In the genomic region with DNA sequence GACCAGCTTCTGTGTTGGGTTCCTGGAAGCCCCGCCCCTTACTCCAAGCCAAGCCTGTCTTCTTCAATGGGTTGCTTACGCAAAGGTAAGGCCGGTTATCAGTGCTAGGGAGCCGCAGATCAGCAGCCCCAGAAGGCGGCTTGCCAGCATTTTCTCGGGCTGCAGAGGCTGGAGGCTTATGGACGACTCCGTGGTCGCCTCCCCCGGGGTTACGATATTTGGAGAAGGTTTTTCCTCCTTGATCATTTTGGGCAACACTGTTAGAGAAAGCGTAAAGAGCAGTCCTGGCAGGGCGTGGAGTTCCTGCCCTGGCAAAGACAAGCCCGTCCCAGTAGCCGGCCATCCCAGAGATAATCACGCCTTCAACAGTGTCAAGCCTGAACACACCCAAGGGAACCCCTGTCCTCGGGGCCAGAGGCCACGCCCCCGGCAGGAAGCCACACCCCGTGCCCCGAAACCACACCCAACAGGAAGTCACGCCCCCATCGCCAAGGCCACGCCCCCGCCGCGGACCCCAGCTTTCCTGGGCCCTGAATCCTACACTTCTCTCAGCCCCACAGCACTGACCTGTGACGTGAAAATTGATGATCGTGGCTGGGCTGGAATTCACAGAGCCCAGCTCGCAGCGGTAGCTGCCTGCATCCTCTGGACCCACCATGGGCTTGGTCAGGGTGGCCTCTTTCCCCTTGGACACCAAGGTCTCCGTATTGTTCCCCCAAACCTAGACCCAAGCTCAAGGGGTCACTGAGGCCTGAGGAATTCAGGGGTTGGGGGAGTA, we compare ENCODE assay signal across 9 cellular contexts. TPM values are rescaled to one million over a fixed set of nuclear protein-coding genes. Genes with fewer than 3 reads are reported as not detected.
DNase-seq lines count a peak whose midpoint lies in the region; ATAC-seq and TF ChIP-seq lines count a peak whose summit lies in the region.
"Had no signal": no experiment of that assay in that cellular context is flagged by ENCODE, and none has a peak within 500 bp of the region (broad histone marks: within the 10 kb centered on the region; RNA-seq: fewer than 3 reads in every experiment).

No MANE protein-coding gene starts in this region.

- no peaks in the 10 kb centered on the region for H3K79me2 ChIP-seq in GM23248 (ENCODE audit: insufficient read depth)

- H3K9me3 ChIP-seq in GM23248 (ENCODE audit: low read depth) (no peaks in the 10 kb centered on the region), left lung (no peaks in the 10 kb centered on the region)

- no peak for ATAC-seq in activated naive CD8-positive, alpha-beta T cell treated with anti-CD3 and anti-CD28 coated beads, Interleukin-2, amount 50 U/mL, for 24 hours
- no peak for ATAC-seq in left lung
- no peak for ATAC-seq in GM21367 (IDR thresholded peaks at IDR 0.05; ENCODE audit: unreplicated experiment)
- ATAC-seq in HG02885 (IDR thresholded peaks at IDR 0.05; ENCODE audit: poor library complexity, unreplicated experiment) = no peak

- no peak overlapping the region for H2AFZ ChIP-seq in GM23248

- intact Hi-C loops in left lung (cut with DNase I) = no loop called here

- peaks cover 18% of the 10 kb centered on the region for H3K4me1 Mint-ChIP-seq in activated naive CD8-positive, alpha-beta T cell treated with anti-CD3 and anti-CD28 coated beads, Interleukin-2, amount 50 U/mL, for 24 hours

- peaks cover 4% of the 10 kb centered on the region; the same call in 1 of the 2 replicates for H3F3A ChIP-seq in GM23248 (ENCODE audit: insufficient read depth)

- H3K27me3 Mint-ChIP-seq in activated naive CD8-positive, alpha-beta T cell treated with anti-CD3 and anti-CD28 coated beads, Interleukin-2, amount 50 U/mL, for 24 hours = peaks cover 26% of the 10 kb centered on the region

- no peaks in the 10 kb centered on the region for H4K20me1 ChIP-seq in GM23248 (ENCODE audit: insufficient read depth)

- no peak overlapping the region for H3K4me2 ChIP-seq in GM23248 (ENCODE audit: unreplicated experiment)

- H3K4me1 ChIP-seq in GM23248 (ENCODE audit: insufficient read depth) = no peaks in the 10 kb centered on the region
- H3K4me1 ChIP-seq in left lung = peaks cover 4 to 17% of the 10 kb centered on the region in 2 donors

- H3K27ac Mint-ChIP-seq in activated naive CD8-positive, alpha-beta T cell treated with anti-CD3 and anti-CD28 coated beads, Interleukin-2, amount 50 U/mL, for 24 hours = no peak overlapping the region

- WGBS in GM23248 (ENCODE audit: low coverage in 1 of 2, low lambda C conversion rate in 2 of 2, missing lambda C conversion rate in 2 of 2), 2 experiments = 57 to 59% methylated on average over 26 to 29 of the region's 32 CpGs

- H3K36me3 Mint-ChIP-seq in activated naive CD8-positive, alpha-beta T cell treated with anti-CD3 and anti-CD28 coated beads, Interleukin-2, amount 50 U/mL, for 24 hours (ENCODE audit: low read depth) = no peaks in the 10 kb centered on the region

- H3K36me3 ChIP-seq in GM23248 (ENCODE audit: low read depth) (no peaks in the 10 kb centered on the region), left lung (no peaks in the 10 kb centered on the region)

- H3K4me3 ChIP-seq in GM23248 (no peak overlapping the region), left lung (peak overlapping the region in 1 of 2 donors; percentile 56)

- no peak overlapping the region for H3K4me3 Mint-ChIP-seq in activated naive CD8-positive, alpha-beta T cell treated with anti-CD3 and anti-CD28 coated beads, Interleukin-2, amount 50 U/mL, for 24 hours

- H3K27ac ChIP-seq in 22Rv1 (peak overlapping the region; percentile 64), GM23248 (no peak overlapping the region), left lung (peak overlapping the region; percentile 70 to 73)
- H3K27ac ChIP-seq: epithelial cell of prostate had no signal

- H3K27me3 ChIP-seq in GM23248 (replicated peaks; ENCODE audit: insufficient read depth) = no peaks in the 10 kb centered on the region
- peaks cover 5 to 40% of the 10 kb centered on the region in 2 donors for H3K27me3 ChIP-seq in left lung

- TF ChIP-seq CTCF in 22Rv1 (IDR thresholded peaks at IDR 0.05) = no peak
- no peak for TF ChIP-seq CTCF in left lung (IDR thresholded peaks at IDR 0.05)

- no peaks in the 10 kb centered on the region for H3K9me2 ChIP-seq in GM23248 (ENCODE audit: insufficient read depth)

- DNase-seq in GM23248 = peak; percentile 33
- peak; percentile 59 for DNase-seq in activated naive CD8-positive, alpha-beta T cell treated with anti-CD3 and anti-CD28 coated beads, Interleukin-2, amount 50 U/mL, for 24 hours
- peak in 1 of 2 donors; percentile 80 for DNase-seq in left lung
- no peak for DNase-seq in dedifferentiated amniotic fluid mesenchymal stem cell (ENCODE audit: extremely low spot score)
- DNase-seq in NCI-H1436 treated with DMSO at 0.1 percent for 48 hours (lab: John Stamatoyannopoulos, UW) = no peak

- H3K9ac ChIP-seq in GM23248 = no peak overlapping the region

- H3K9me3 Mint-ChIP-seq in activated naive CD8-positive, alpha-beta T cell treated with anti-CD3 and anti-CD28 coated beads, Interleukin-2, amount 50 U/mL, for 24 hours = no peaks in the 10 kb centered on the region

- in situ Hi-C loops in GM23248 (cut with MboI) = no loop called here

RNA-seq across cellular contexts. Expression of a gene that starts 1.0 kb away (rescaled TPM):
- total RNA-seq in GM23248 (2014; rRNA removed; shearing (Covaris generic)) = not detected in 2 replicates
- polyA plus RNA-seq in GM23248 (2016; fragmentation: Nextera tagmentation; extraction: Ambion mirVana) = 0.09 and 0.44 TPM in 2 replicates
- 10 to 100 TPM; 15.0 to 25.4 TPM for total RNA-seq in left lung

RNA-seq across cellular contexts. Expression of a gene that starts 5.3 kb away (rescaled TPM):
- not detected in 2 replicates for total RNA-seq in GM23248 (2014; rRNA removed; shearing (Covaris generic))
- not detected in 2 replicates for polyA plus RNA-seq in GM23248 (2016; fragmentation: Nextera tagmentation; extraction: Ambion mirVana)
- total RNA-seq in left lung = 1 to 10 TPM in 1 of 2 donors, under 1 TPM in 1; 0.96 to 1.5 TPM

RNA-seq across cellular contexts. Expression of a gene that starts 11.0 kb away (rescaled TPM):
- total RNA-seq in GM23248 (2014; rRNA removed; shearing (Covaris generic)) = not detected in 2 replicates
- polyA plus RNA-seq in GM23248 (2016; fragmentation: Nextera tagmentation; extraction: Ambion mirVana) = not detected in 2 replicates
- 1 to 10 TPM; 6.0 to 8.7 TPM for total RNA-seq in left lung

RNA-seq across cellular contexts. Expression of a gene that starts 13.9 kb away (rescaled TPM):
- total RNA-seq in GM23248 (2014; rRNA removed; shearing (Covaris generic)) = not detected in 2 replicates
- not detected in 2 replicates for polyA plus RNA-seq in GM23248 (2016; fragmentation: Nextera tagmentation; extraction: Ambion mirVana)
- not detected for total RNA-seq in left lung

RNA-seq across cellular contexts. Expression of a gene that starts 21.9 kb away (rescaled TPM):
- total RNA-seq in GM23248 (2014; rRNA removed; shearing (Covaris generic)) = 0.22 TPM in 1 of 2 replicates, not detected in the other
- 2.7 and 3.1 TPM in 2 replicates for polyA plus RNA-seq in GM23248 (2016; fragmentation: Nextera tagmentation; extraction: Ambion mirVana)
- total RNA-seq in left lung = 1 to 10 TPM; 1.3 to 1.5 TPM

Comparison
In these comparisons a context has a peak if more than half of its experiments do, and no peak if none do; other contexts are left out.
1. DNase-seq: peak in GM23248 (single experiment) and activated naive CD8-positive, alpha-beta T cell treated with anti-CD3 and anti-CD28 coated beads, Interleukin-2, amount 50 U/mL, for 24 hours (single experiment); none in dedifferentiated amniotic fluid mesenchymal stem cell (single experiment) and NCI-H1436 treated with DMSO at 0.1 percent for 48 hours (single experiment).
2. RNA of a gene that starts 1.0 kb away (total RNA-seq): 15.0 to 25.4 TPM in left lung; not detected in GM23248; every median in the first group is over 10 times any median in the second.